In the genomic region with DNA sequence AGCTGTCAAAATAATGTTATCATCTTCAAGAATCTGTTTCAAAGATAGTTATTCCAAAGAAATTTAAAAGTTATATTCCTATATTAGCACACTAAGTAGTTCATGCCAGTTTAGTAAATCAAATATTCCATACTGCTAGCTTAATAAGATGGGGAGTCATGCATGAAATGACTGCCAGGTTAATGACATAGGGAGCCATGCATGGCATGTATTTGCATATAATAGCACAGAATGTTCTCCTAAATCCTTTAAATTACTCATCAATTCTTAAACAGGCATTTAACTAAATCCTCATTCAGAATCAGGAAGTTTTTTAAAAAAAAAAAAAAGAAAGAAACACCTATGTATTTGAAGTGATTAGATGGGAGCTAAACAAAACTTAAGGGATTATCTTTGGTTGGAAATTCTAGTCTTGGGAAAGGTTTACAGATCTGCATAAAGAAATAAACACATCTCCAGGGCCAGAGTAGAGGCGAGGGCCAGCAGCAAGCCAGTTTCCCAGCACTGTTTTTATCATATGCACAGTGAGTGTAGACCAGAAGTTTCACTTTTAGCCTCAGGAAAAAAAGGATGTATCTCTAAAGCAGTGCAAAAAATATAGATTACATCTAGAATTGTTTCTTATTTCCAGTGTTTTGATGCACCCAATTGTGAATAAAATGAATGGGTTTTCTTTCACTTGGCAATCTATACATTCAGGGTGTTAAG, we compare ENCODE assay signal across 18 cellular contexts.
A peak's percentile ranks its signal among the peaks of the same experiment; 100 is the strongest.
DNase-seq lines count a peak whose midpoint lies in the region; ATAC-seq and TF ChIP-seq lines count a peak whose summit lies in the region.
"Had no signal": no experiment of that assay in that cellular context is flagged by ENCODE, and none has a peak within 500 bp of the region (broad histone marks: within the 10 kb centered on the region; RNA-seq: fewer than 3 reads in every experiment).

No MANE protein-coding gene starts in this region.

- peak; percentile 4 for DNase-seq in DMS53 (lab: John Stamatoyannopoulos, UW)
- DNase-seq in DMS53 treated with DMSO at 0.1 percent for 48 hours (lab: John Stamatoyannopoulos, UW; ENCODE audit: unreplicated experiment) = no peak
- peak; percentile 26 for DNase-seq in adipocyte (ENCODE audit: low read depth)
- peak; percentile 64 for DNase-seq in osteoblast (ENCODE audit: insufficient read length, low spot score, missing footprints)
- DNase-seq in NOMO-1 treated with dmso at 0.1 percent for 144 hours (lab: John Stamatoyannopoulos, UW; ENCODE audit: unreplicated experiment) = no peak
- no peak for DNase-seq in CD8-positive, alpha-beta memory T cell
- DNase-seq in left cardiac atrium = no peak
- DNase-seq: activated CD4-positive, CD25-positive, alpha-beta regulatory T cell treated with anti-CD3 and anti-CD28 coated beads, Interleukin-2, amount 50 U/mL, for 72 hours; activated CD8-positive, alpha-beta memory T cell treated with anti-CD3 and anti-CD28 coated beads, Interleukin-2, amount 50 U/mL, for 48 hours; activated naive CD4-positive, alpha-beta T cell treated with anti-CD3 and anti-CD28 coated beads for 36 hours; brain microvascular endothelial cell; hippocampal formation; left colon; NCI-H2171 had no signal

- no peaks in the 10 kb centered on the region for H3K4me1 Mint-ChIP-seq in CD8-positive, alpha-beta memory T cell
- H3K4me1 Mint-ChIP-seq: CD14-positive monocyte had no signal

- CTCF ChIA-PET in CD8-positive, alpha-beta memory T cell (lab: Charles Lee) = no interaction called here

- H3K27ac ChIP-seq in osteoblast (ENCODE audit: low read depth, low read length) = no peak overlapping the region
- no peak overlapping the region for H3K27ac ChIP-seq in CD8-positive, alpha-beta memory T cell (ENCODE audit: low read depth, low read length)
- H3K27ac ChIP-seq: 22Rv1, brain microvascular endothelial cell, prostate gland had no signal

- H3K36me3 Mint-ChIP-seq in CD8-positive, alpha-beta memory T cell = no peaks in the 10 kb centered on the region
- H3K36me3 Mint-ChIP-seq: CD14-positive monocyte had no signal

- no peak overlapping the region for H3K4me3 ChIP-seq in adipocyte (ENCODE audit: low read length)
- no peak overlapping the region for H3K4me3 ChIP-seq in osteoblast (ENCODE audit: insufficient read depth, low read length)
- H3K4me3 ChIP-seq in CD8-positive, alpha-beta memory T cell (ENCODE audit: low read length) = no peak overlapping the region
- H3K4me3 ChIP-seq: prostate gland had no signal

- no peaks in the 10 kb centered on the region for H3K27me3 ChIP-seq in adipocyte (replicated peaks; ENCODE audit: control insufficient read depth, insufficient read depth, low read length)
- H3K27me3 ChIP-seq in osteoblast (ENCODE audit: insufficient read depth, low read length) = no peaks in the 10 kb centered on the region
- H3K27me3 ChIP-seq in CD8-positive, alpha-beta memory T cell (ENCODE audit: insufficient read depth, low read length, poor library complexity, severe bottlenecking) = no peaks in the 10 kb centered on the region
- H3K27me3 ChIP-seq: brain microvascular endothelial cell had no signal

- POLR2A ChIA-PET in CD8-positive, alpha-beta memory T cell (lab: Charles Lee) = no interaction called here

- H3K9me3 Mint-ChIP-seq in CD8-positive, alpha-beta memory T cell = peaks cover 0 to 11% (median 2%) of the 10 kb centered on the region in 5 donors

- H3K36me3 ChIP-seq in adipocyte (ENCODE audit: control insufficient read depth, insufficient read depth, low read length, severe bottlenecking) (no peaks in the 10 kb centered on the region), osteoblast (ENCODE audit: insufficient read depth, low read length) (no peaks in the 10 kb centered on the region)
- no peaks in the 10 kb centered on the region for H3K36me3 ChIP-seq in CD8-positive, alpha-beta memory T cell (ENCODE audit: insufficient read depth, low read length)
- H3K36me3 ChIP-seq: brain microvascular endothelial cell, prostate gland had no signal

- intact Hi-C loops in left cardiac atrium (cut with DNase I) = no loop called here

- H3K4me1 ChIP-seq in adipocyte (ENCODE audit: control insufficient read depth, insufficient read depth, low read length) = no peaks in the 10 kb centered on the region
- H3K4me1 ChIP-seq in osteoblast (ENCODE audit: insufficient read depth, low read length) = no peaks in the 10 kb centered on the region
- no peaks in the 10 kb centered on the region for H3K4me1 ChIP-seq in CD8-positive, alpha-beta memory T cell (ENCODE audit: insufficient read depth, low read length)
- H3K4me1 ChIP-seq: prostate gland had no signal

- no peak for TF ChIP-seq CTCF in osteoblast (IDR thresholded peaks at IDR 0.05; ENCODE audit: extremely low read depth, low read depth, low read length)

- no peak overlapping the region for H3K4me3 Mint-ChIP-seq in CD8-positive, alpha-beta memory T cell
- H3K4me3 Mint-ChIP-seq: activated naive CD4-positive, alpha-beta T cell treated with anti-CD3 and anti-CD28 coated beads for 36 hours; CD14-positive monocyte had no signal

- peak overlapping the region; percentile 2 for H3K4me2 ChIP-seq in osteoblast (ENCODE audit: insufficient read depth, low read length)

- no peak overlapping the region for H2AFZ ChIP-seq in osteoblast (ENCODE audit: low read length)

- no peaks in the 10 kb centered on the region for H3K27me3 Mint-ChIP-seq in CD8-positive, alpha-beta memory T cell

- H3K27ac Mint-ChIP-seq in CD8-positive, alpha-beta memory T cell = no peak overlapping the region
- H3K27ac Mint-ChIP-seq: activated naive CD4-positive, alpha-beta T cell treated with anti-CD3 and anti-CD28 coated beads for 36 hours; CD14-positive monocyte had no signal

- ATAC-seq in HG02885 (IDR thresholded peaks at IDR 0.05; ENCODE audit: poor library complexity, unreplicated experiment) (peak; percentile 50), left cardiac atrium (no peak)
- ATAC-seq: left colon had no signal

- H3K9me3 ChIP-seq in adipocyte (ENCODE audit: control insufficient read depth, low read length) (peaks cover 4% of the 10 kb centered on the region), osteoblast (ENCODE audit: low read depth, low read length) (no peaks in the 10 kb centered on the region)
- no peaks in the 10 kb centered on the region for H3K9me3 ChIP-seq in CD8-positive, alpha-beta memory T cell (ENCODE audit: low read length)
- H3K9me3 ChIP-seq: prostate gland had no signal

- no peak overlapping the region for H3K9ac ChIP-seq in adipocyte (ENCODE audit: low read length)

- H3K79me2 ChIP-seq in osteoblast (ENCODE audit: insufficient read depth, low read length) = no peaks in the 10 kb centered on the region

- no peaks in the 10 kb centered on the region for H4K20me1 ChIP-seq in osteoblast (ENCODE audit: insufficient read depth, low read length)

Comparison
In these comparisons a context has a peak if more than half of its experiments do, and no peak if none do; other contexts are left out.
1. DNase-seq: peak in DMS53 (single experiment), adipocyte (single experiment) and osteoblast (single experiment); none in DMS53 treated with DMSO at 0.1 percent for 48 hours (single experiment), NOMO-1 treated with dmso at 0.1 percent for 144 hours (single experiment), CD8-positive, alpha-beta memory T cell (0 of 5) and left cardiac atrium (single experiment).